24 cellular contexts compared by ENCODE assay signal in the genomic region with DNA sequence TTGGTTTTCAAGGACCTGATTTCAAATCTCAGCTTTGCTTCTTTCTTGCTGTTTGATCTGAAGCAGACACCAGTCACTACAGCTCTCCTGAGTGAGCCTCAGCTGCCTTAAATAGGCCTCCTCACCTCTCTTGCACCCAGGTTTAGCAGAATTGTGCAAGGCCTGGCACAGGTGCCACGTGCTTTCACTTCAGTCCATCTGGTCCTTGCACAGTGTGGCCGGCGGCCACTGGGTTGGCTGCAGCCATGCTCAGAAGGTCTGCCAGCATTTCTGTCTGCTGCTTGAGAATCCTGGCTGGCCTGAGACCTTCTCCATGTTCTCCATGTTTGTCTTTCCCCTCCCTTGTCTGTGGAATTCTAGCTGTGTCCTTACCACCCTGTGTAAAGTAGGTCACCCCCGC. TPM values are rescaled to one million over a fixed set of nuclear protein-coding genes. Genes with fewer than 3 reads are reported as not detected.
DNase-seq lines count a peak whose midpoint lies in the region; ATAC-seq, FAIRE-seq and TF ChIP-seq lines count a peak whose summit lies in the region.
"Had no signal": no experiment of that assay in that cellular context is flagged by ENCODE, and none has a peak within 500 bp of the region (broad histone marks: within the 10 kb centered on the region; RNA-seq: fewer than 3 reads in every experiment).

No MANE protein-coding gene starts in this region.

- H2BK15ac ChIP-seq in H1 (ENCODE audit: low read length) = no peak overlapping the region

- H3K27me3 ChIP-seq in H1 (replicated peaks in 1 of 4; ENCODE audit: control insufficient read depth in 3 of 4, extremely low read depth in 1 of 4, insufficient read depth in 3 of 4, low read length in 3 of 4) (no peaks in the 10 kb centered on the region; a peak in 1 of 7 replicates), HepG2 (ENCODE audit: control insufficient read depth in 1 of 2, insufficient read depth in 2 of 2, low read length in 2 of 2) (no peaks in the 10 kb centered on the region), rectal smooth muscle tissue (ENCODE audit: control insufficient read depth, insufficient read depth, low read length) (no peaks in the 10 kb centered on the region), upper lobe of right lung (no peaks in the 10 kb centered on the region)
- H3K27me3 ChIP-seq: body of pancreas, spleen had no signal

- H3K79me2 ChIP-seq in H1 (ENCODE audit: control insufficient read depth in 1 of 2, insufficient read depth in 2 of 2, low read length in 2 of 2) = no peaks in the 10 kb centered on the region
- no peaks in the 10 kb centered on the region for H3K79me2 ChIP-seq in HepG2 (ENCODE audit: insufficient read depth, low read length)
- H3K79me2 ChIP-seq: parathyroid adenoma had no signal

- H2AFZ ChIP-seq in H1 (ENCODE audit: low read length) (peak overlapping the region; percentile 64), HepG2 (ENCODE audit: low read length) (no peak overlapping the region)
- H2AFZ ChIP-seq: parathyroid adenoma had no signal

- TF ChIP-seq EP300 in H1 (IDR thresholded peaks at IDR 0.05; ENCODE audit: borderline replicate concordance in 1 of 2, low read depth in 2 of 2, low read length in 2 of 2) = no peak
- no peak for TF ChIP-seq EP300 in HepG2 (IDR thresholded peaks at IDR 0.05; ENCODE audit: low read depth in 2 of 2, low read length in 2 of 2)
- TF ChIP-seq EP300 in HepG2 (CRISPR knock-in tag; IDR thresholded peaks at IDR 0.05; ENCODE audit: borderline replicate concordance) = no peak

- no peak overlapping the region for H3K56ac ChIP-seq in H1 (replicated peaks; ENCODE audit: insufficient read length, low read depth, low read length)

- no peak overlapping the region for H4K5ac ChIP-seq in H1 (ENCODE audit: insufficient read length, low read depth, low read length)

- no peak overlapping the region for H4K91ac ChIP-seq in H1 (replicated peaks; ENCODE audit: insufficient read length, low read length)

- no peak overlapping the region; the same call in 1 of the 2 replicates for H2BK12ac ChIP-seq in H1 (ENCODE audit: low read depth, low read length)

- H2AK5ac ChIP-seq in H1 (ENCODE audit: low read depth, low read length) = no peak overlapping the region

- H3K14ac ChIP-seq in H1 (ENCODE audit: insufficient read length) = no peak overlapping the region

- TF ChIP-seq POLR2A in H1 (IDR thresholded peaks at IDR 0.05; ENCODE audit: control extremely low read depth in 1 of 2, low read depth in 2 of 2, low read length in 2 of 2) (no peak), HepG2 (IDR thresholded peaks at IDR 0.05; ENCODE audit: insufficient read depth in 1 of 2, low read depth in 2 of 2, low read length in 2 of 2) (no peak)

- H4K8ac ChIP-seq in H1 (ENCODE audit: extremely low read depth, insufficient read depth, low read length) = no peak overlapping the region

- H3K4me1 ChIP-seq in H1 (replicated peaks in 1 of 4; ENCODE audit: control insufficient read depth in 3 of 4, insufficient read depth in 4 of 4, low read length in 3 of 4) (peaks cover 0 to 7% (median 3%) of the 10 kb centered on the region in 4 experiments; a peak in 3 of 7 replicates), HepG2 (ENCODE audit: insufficient read depth, low read length) (no peaks in the 10 kb centered on the region), rectal smooth muscle tissue (ENCODE audit: control insufficient read depth, insufficient read depth, low read length) (peaks cover 10% of the 10 kb centered on the region), upper lobe of right lung (no peaks in the 10 kb centered on the region)
- H3K4me1 ChIP-seq: body of pancreas, parathyroid adenoma, spleen had no signal

- TF ChIP-seq CTCF in H1 (IDR thresholded peaks at IDR 0.05; ENCODE audit: control extremely low read depth in 1 of 3, insufficient read depth in 1 of 3, low read depth in 1 of 3, low read length in 3 of 3) (no peak), HepG2 (CRISPR knock-in tag; IDR thresholded peaks at IDR 0.05) (no peak), upper lobe of right lung (IDR thresholded peaks at IDR 0.05) (no peak)

- H2BK120ac ChIP-seq in H1 (replicated peaks; ENCODE audit: low read depth, low read length) = no peak overlapping the region

- H3K4me2 ChIP-seq in H1 (ENCODE audit: insufficient read depth in 1 of 2, low read depth in 2 of 2, low read length in 2 of 2) (no peak overlapping the region), HepG2 (ENCODE audit: low read depth, low read length) (no peak overlapping the region)

- H2BK20ac ChIP-seq in H1 (ENCODE audit: low read length) = no peak overlapping the region

- H4K20me1 ChIP-seq in H1 (replicated peaks in 1 of 2; ENCODE audit: control insufficient read depth in 1 of 2, insufficient read depth in 2 of 2, low read length in 2 of 2) (no peaks in the 10 kb centered on the region), HepG2 (ENCODE audit: insufficient read depth, low read length) (no peaks in the 10 kb centered on the region)

- H3K27ac ChIP-seq in H1 (ENCODE audit: low read depth, low read length) = no peak overlapping the region
- no peak overlapping the region for H3K27ac ChIP-seq in HepG2 (ENCODE audit: extremely low read length, insufficient read depth, low read length)
- H3K27ac ChIP-seq in rectal smooth muscle tissue (ENCODE audit: low read depth, low read length) = peak overlapping the region; percentile 30
- no peak overlapping the region for H3K27ac ChIP-seq in upper lobe of right lung
- H3K27ac ChIP-seq: body of pancreas, parathyroid adenoma, spleen had no signal

- DNase-seq in H1 (ENCODE audit: low read depth in 1 of 2, low spot score in 2 of 2) (no peak), HepG2 (ENCODE audit: low spot score) (no peak), upper lobe of right lung (peak; percentile 64), GDM1 (lab: John Stamatoyannopoulos, UW) (no peak)
- DNase-seq in activated CD4-positive, CD25-positive, alpha-beta regulatory T cell (lab: John Stamatoyannopoulos, UW) = no peak
- DNase-seq: activated CD8-positive, alpha-beta memory T cell treated with anti-CD3 and anti-CD28 coated beads for 24 hours; activated naive CD8-positive, alpha-beta T cell treated with anti-CD3 and anti-CD28 coated beads for 36 hours; activated T-cell treated with anti-CD3 and anti-CD28 coated beads, Interleukin-2, amount 50 U/mL, for 72 hours; AML-193; body of pancreas; DND-41; erythroblast; NCI-H1694 treated with DMSO at 0.1 percent for 48 hours; NCI-H2227 treated with DMSO at 0.1 percent for 48 hours; spleen; T-helper 9 cell had no signal

- H3K36me3 ChIP-seq in H1 (ENCODE audit: control insufficient read depth in 2 of 4, insufficient read depth in 4 of 4, low read length in 3 of 4) (no peaks in the 10 kb centered on the region), HepG2 (replicated peaks in 1 of 2; ENCODE audit: control insufficient read depth in 1 of 2, insufficient read depth in 2 of 2, low read length in 2 of 2) (no peaks in the 10 kb centered on the region), rectal smooth muscle tissue (ENCODE audit: control insufficient read depth, insufficient read depth, low read length) (no peaks in the 10 kb centered on the region), upper lobe of right lung (no peaks in the 10 kb centered on the region)
- H3K36me3 ChIP-seq: spleen had no signal

- BruUV-seq in HepG2 (replicated peaks; lab: Mats Ljungman, UMichigan) = no TSS peak

- FAIRE-seq in H1 (lab: Jason Lieb, UNC) (no peak), HepG2 (lab: Jason Lieb, UNC) (no peak)
- FAIRE-seq: K562, RCC 7860 had no signal

- ATAC-seq in HepG2 = no peak; the same call in 2 of the 3 replicates
- peak; percentile 67 for ATAC-seq in upper lobe of right lung
- ATAC-seq in HG02642 (IDR thresholded peaks at IDR 0.05; ENCODE audit: poor library complexity, unreplicated experiment) = no peak
- ATAC-seq: activated CD4-positive, CD25-positive, alpha-beta regulatory T cell treated with anti-CD3 and anti-CD28 coated beads, Interleukin-2, amount 50 U/mL, for 24 hours; activated T-cell treated with anti-CD3 and anti-CD28 coated beads, Interleukin-2, amount 50 U/mL, for 72 hours; body of pancreas; K562; SK-N-SH treated with all-trans-retinoic acid at 6 μM for 48 hours had no signal

- no peak overlapping the region for H3K23ac ChIP-seq in H1 (ENCODE audit: insufficient read length)

- intact Hi-C loops in HepG2 (cut with micrococcal nuclease; ENCODE audit: unreplicated experiment) (no loop called here), upper lobe of right lung (cut with DNase I) (no loop called here)

- no peak overlapping the region for H2BK5ac ChIP-seq in H1 (ENCODE audit: low read depth, low read length)

- TF ChIP-seq RAD21 in H1 (IDR thresholded peaks at IDR 0.05 in 1 of 2, conservative IDR thresholded peaks at IDR 0.05 in 1 of 2; ENCODE audit: low read depth in 2 of 2, low read length in 2 of 2) = no peak
- TF ChIP-seq RAD21 in HepG2 (CRISPR knock-in tag; IDR thresholded peaks at IDR 0.05) = no peak

- H3K79me1 ChIP-seq in H1 (ENCODE audit: low read depth, low read length) = no peaks in the 10 kb centered on the region

- in situ Hi-C loops in HepG2 (cut with HindIII; ENCODE audit: extremely low pct_ligation_motif_present, low pct_unique_long_range_greater_than_20kb) = no loop called here

- no peak overlapping the region for H3K18ac ChIP-seq in H1 (ENCODE audit: extremely low read depth, low read length)

- H3K9ac ChIP-seq in H1 (replicated peaks in 1 of 4; ENCODE audit: extremely low read depth in 1 of 4, low read depth in 3 of 4, low read length in 3 of 4) (no peak overlapping the region), HepG2 (ENCODE audit: insufficient read depth, low read depth, low read length) (no peak overlapping the region), rectal smooth muscle tissue (ENCODE audit: low read length) (no peak overlapping the region)
- H3K9ac ChIP-seq: parathyroid adenoma had no signal

- POLR2A ChIA-PET in H1 (lab: Charles Lee; ENCODE audit: partially characterized antibody) = no interaction called here
- POLR2A ChIA-PET in HepG2 (lab: Yijun Ruan, JAX) = no interaction called here

- 94% methylated on average over 4 of the region's 4 CpGs; no CpG with 5 or more reads in 1 of the 2 experiments for WGBS in H1 (ENCODE audit: extremely low coverage in 1 of 2, insufficient coverage in 1 of 2, insufficient read length in 1 of 2, insufficient replicate concordance in 2 of 2, low coverage in 1 of 2, low lambda C conversion rate in 2 of 2, missing lambda C conversion rate in 1 of 2), 2 experiments
- 34% methylated on average over 4 of the region's 4 CpGs for WGBS in HepG2 (ENCODE audit: low lambda C conversion rate)

- H3K4ac ChIP-seq in H1 (replicated peaks; ENCODE audit: insufficient read length, low read depth, low read length) = no peak overlapping the region

- no peaks in the 10 kb centered on the region for H3K9me3 ChIP-seq in H1 (ENCODE audit: insufficient read depth in 2 of 2, low read depth in 1 of 2, low read length in 1 of 2)
- no peaks in the 10 kb centered on the region for H3K9me3 ChIP-seq in HepG2 (ENCODE audit: low read length)
- no peaks in the 10 kb centered on the region for H3K9me3 ChIP-seq in upper lobe of right lung
- H3K9me3 ChIP-seq: body of pancreas had no signal

- CTCF ChIA-PET in H1 (lab: Charles Lee; ENCODE audit: partially characterized antibody) = interaction anchor here (0.8 to 3.1 kb wide), 3 partner anchors 10 to 415 kb away, joined by 3 to 10 read pairs (median 3); no protein-coding TSS in a partner anchor
- CTCF ChIA-PET in HepG2 (lab: Yijun Ruan, JAX; ENCODE audit: low intra/inter-chr PET ratio, low total read pairs) = no interaction called here

- H3K23me2 ChIP-seq in H1 (ENCODE audit: low read depth, low read length) = no peaks in the 10 kb centered on the region

- H3K4me3 ChIP-seq in H1 (ENCODE audit: extremely low read depth in 1 of 4, insufficient read depth in 2 of 4, low read depth in 3 of 4, low read length in 4 of 4) = no peak overlapping the region
- no peak overlapping the region for H3K4me3 ChIP-seq in HepG2 (replicated peaks in 1 of 3; ENCODE audit: insufficient read depth in 1 of 3, low read depth in 2 of 3, low read length in 3 of 3)
- H3K4me3 ChIP-seq in rectal smooth muscle tissue (ENCODE audit: low read length) = no peak overlapping the region
- no peak overlapping the region for H3K4me3 ChIP-seq in upper lobe of right lung
- H3K4me3 ChIP-seq: body of pancreas, K562, spleen had no signal

RNA-seq across cellular contexts. Expression of gene DAAM2, which starts 14.5 kb away (rescaled TPM):
- 2.9 TPM in 2 replicates for total RNA-seq in H1 (2021; fragmentation: NEBNext Ultra II Directional; extraction: Animal tissue kit (Norgen Biotek cat#: 25700))
- 1.5 and 1.8 TPM in 2 replicates for polyA plus RNA-seq in H1 (2011; rRNA removed)
- 1.7 TPM for polyA plus RNA-seq in H1 (2011; cell fraction: cytosol; rRNA removed)
- 4.1 TPM for polyA plus RNA-seq in H1 (2011; cell fraction: nucleus; rRNA removed)
- polyA plus RNA-seq in H1 (2012, experiment 1 of 2) = 1.9 to 3.0 TPM (median 2.1 TPM) in 4 replicates
- polyA plus RNA-seq in H1 (2012, experiment 2 of 2) = 1.1 TPM
- polyA plus RNA-seq in H1 (2013, experiment 1 of 2) = 2.1 TPM
- 1.7 TPM for polyA plus RNA-seq in H1 (2013, experiment 2 of 2)
- polyA minus RNA-seq in H1 (2011; rRNA and poly(A)+ RNA removed) = 3.6 and 3.9 TPM in 2 replicates
- 1.1 TPM for polyA minus RNA-seq in H1 (2011; cell fraction: cytosol; rRNA and poly(A)+ RNA removed)
- 2.8 TPM for polyA minus RNA-seq in H1 (2011; cell fraction: nucleus; rRNA and poly(A)+ RNA removed)
- total RNA-seq in HepG2 (2016; rRNA removed; fragmentation: Illumina TruSeq; extraction: Trizol) = not detected in 2 replicates
- total RNA-seq in HepG2 (2016; cell fraction: cytosol; rRNA removed; fragmentation: Illumina TruSeq; extraction: Trizol; ENCODE audit: low read depth) = not detected in 2 replicates
- total RNA-seq in HepG2 (2016; cell fraction: insoluble cytoplasmic fraction; rRNA removed; fragmentation: Illumina TruSeq; extraction: Trizol) = 0.02 TPM in 1 of 2 replicates, not detected in the other
- not detected in 2 replicates for total RNA-seq in HepG2 (2016; cell fraction: membrane; rRNA removed; fragmentation: Illumina TruSeq; extraction: Trizol)
- not detected in 2 replicates for total RNA-seq in HepG2 (2016; cell fraction: nucleus; rRNA removed; fragmentation: Illumina TruSeq; extraction: Trizol)
- 0.01 TPM in 1 of 2 replicates, not detected in the other for polyA plus RNA-seq in HepG2 (2011; rRNA removed)
- polyA plus RNA-seq in HepG2 (2011; cell fraction: cytosol; rRNA removed) = 0.01 and 0.03 TPM in 2 replicates
- polyA plus RNA-seq in HepG2 (2011; cell fraction: nucleus; rRNA removed) = 0.14 TPM in 1 of 2 replicates, not detected in the other
- polyA plus RNA-seq in HepG2 (2012) = 0.03 and 0.09 TPM in 2 replicates
- polyA plus RNA-seq in HepG2 (2016; cell fraction: cytosol; fragmentation: Illumina TruSeq; extraction: Trizol; ENCODE audit: low read depth) = not detected in 2 replicates
- not detected in 2 replicates for polyA plus RNA-seq in HepG2 (2016; cell fraction: insoluble cytoplasmic fraction; fragmentation: Illumina TruSeq; extraction: Trizol; ENCODE audit: low read depth)
- polyA plus RNA-seq in HepG2 (2016; cell fraction: membrane; fragmentation: Illumina TruSeq; extraction: Trizol; ENCODE audit: low read depth) = 0.02 TPM in 1 of 2 replicates, not detected in the other
- polyA plus RNA-seq in HepG2 (2016; cell fraction: nucleus; fragmentation: Illumina TruSeq; extraction: Trizol; ENCODE audit: insufficient read depth, low read depth) = not detected in 2 replicates
- polyA minus RNA-seq in HepG2 (2011; rRNA and poly(A)+ RNA removed; ENCODE audit: low replicate concordance) = 0.06 TPM in 1 of 2 replicates, not detected in the other
- polyA minus RNA-seq in HepG2 (2011; cell fraction: cytosol; rRNA and poly(A)+ RNA removed) = not detected in 2 replicates
- polyA minus RNA-seq in HepG2 (2011; cell fraction: nucleus; rRNA and poly(A)+ RNA removed) = under 0.01 TPM in 1 of 2 replicates, not detected in the other
- 34.6 TPM for total RNA-seq in upper lobe of right lung
- total RNA-seq: activated naive CD8-positive, alpha-beta T cell treated with anti-CD3 and anti-CD28 coated beads for 36 hours; activated T-cell treated with anti-CD3 and anti-CD28 coated beads, Interleukin-2, amount 50 U/mL, for 72 hours had no signal

RNA-seq across cellular contexts. Expression of gene KIF6, which starts 52.5 kb away (rescaled TPM):
- 0.65 and 1.5 TPM in 2 replicates for total RNA-seq in H1 (2021; fragmentation: NEBNext Ultra II Directional; extraction: Animal tissue kit (Norgen Biotek cat#: 25700))
- polyA plus RNA-seq in H1 (2011; rRNA removed) (0.53 and 0.58 TPM in 2 replicates), HepG2 (2011; rRNA removed) (0.04 TPM in 2 replicates)
- 0.50 TPM for polyA plus RNA-seq in H1 (2011; cell fraction: cytosol; rRNA removed)
- 0.47 TPM for polyA plus RNA-seq in H1 (2011; cell fraction: nucleus; rRNA removed)
- polyA plus RNA-seq in H1 (2012, experiment 1 of 2) = 0.92 to 1.6 TPM (median 1.1 TPM) in 4 replicates
- polyA plus RNA-seq in H1 (2012, experiment 2 of 2) = 0.25 TPM
- 0.65 TPM for polyA plus RNA-seq in H1 (2013, experiment 1 of 2)
- 0.74 TPM for polyA plus RNA-seq in H1 (2013, experiment 2 of 2)
- polyA minus RNA-seq in H1 (2011; rRNA and poly(A)+ RNA removed) = 0.47 and 0.63 TPM in 2 replicates
- not detected for polyA minus RNA-seq in H1 (2011; cell fraction: cytosol; rRNA and poly(A)+ RNA removed)
- 2.8 TPM for polyA minus RNA-seq in H1 (2011; cell fraction: nucleus; rRNA and poly(A)+ RNA removed)
- total RNA-seq in HepG2 (2016; rRNA removed; fragmentation: Illumina TruSeq; extraction: Trizol) (0.27 and 0.49 TPM in 2 replicates), upper lobe of right lung (0.49 TPM)
- total RNA-seq in HepG2 (2016; cell fraction: cytosol; rRNA removed; fragmentation: Illumina TruSeq; extraction: Trizol; ENCODE audit: low read depth) = not detected in 2 replicates
- 0.10 and 0.22 TPM in 2 replicates for total RNA-seq in HepG2 (2016; cell fraction: insoluble cytoplasmic fraction; rRNA removed; fragmentation: Illumina TruSeq; extraction: Trizol)
- total RNA-seq in HepG2 (2016; cell fraction: membrane; rRNA removed; fragmentation: Illumina TruSeq; extraction: Trizol) = 0.28 and 0.37 TPM in 2 replicates
- 0.06 and 0.37 TPM in 2 replicates for total RNA-seq in HepG2 (2016; cell fraction: nucleus; rRNA removed; fragmentation: Illumina TruSeq; extraction: Trizol)
- 0.03 TPM in 1 of 2 replicates, not detected in the other for polyA plus RNA-seq in HepG2 (2011; cell fraction: cytosol; rRNA removed)
- polyA plus RNA-seq in HepG2 (2011; cell fraction: nucleus; rRNA removed) = not detected in 2 replicates
- polyA plus RNA-seq in HepG2 (2012) = not detected in 2 replicates
- 0.06 TPM in 1 of 2 replicates, not detected in the other for polyA plus RNA-seq in HepG2 (2016; cell fraction: cytosol; fragmentation: Illumina TruSeq; extraction: Trizol; ENCODE audit: low read depth)
- polyA plus RNA-seq in HepG2 (2016; cell fraction: insoluble cytoplasmic fraction; fragmentation: Illumina TruSeq; extraction: Trizol; ENCODE audit: low read depth) = 0.58 and 0.69 TPM in 2 replicates
- 0.11 TPM in 1 of 2 replicates, not detected in the other for polyA plus RNA-seq in HepG2 (2016; cell fraction: membrane; fragmentation: Illumina TruSeq; extraction: Trizol; ENCODE audit: low read depth)
- 0.61 TPM in 1 of 2 replicates, not detected in the other for polyA plus RNA-seq in HepG2 (2016; cell fraction: nucleus; fragmentation: Illumina TruSeq; extraction: Trizol; ENCODE audit: insufficient read depth, low read depth)
- not detected in 2 replicates for polyA minus RNA-seq in HepG2 (2011; rRNA and poly(A)+ RNA removed; ENCODE audit: low replicate concordance)
- polyA minus RNA-seq in HepG2 (2011; cell fraction: cytosol; rRNA and poly(A)+ RNA removed) = not detected in 2 replicates
- 0.26 TPM in 1 of 2 replicates, not detected in the other for polyA minus RNA-seq in HepG2 (2011; cell fraction: nucleus; rRNA and poly(A)+ RNA removed)
- total RNA-seq: body of pancreas, K562, myocyte had no signal
- polyA plus RNA-seq: K562 had no signal
